Comparison of ENCODE assay signal across 7 cellular contexts in the genomic region with DNA sequence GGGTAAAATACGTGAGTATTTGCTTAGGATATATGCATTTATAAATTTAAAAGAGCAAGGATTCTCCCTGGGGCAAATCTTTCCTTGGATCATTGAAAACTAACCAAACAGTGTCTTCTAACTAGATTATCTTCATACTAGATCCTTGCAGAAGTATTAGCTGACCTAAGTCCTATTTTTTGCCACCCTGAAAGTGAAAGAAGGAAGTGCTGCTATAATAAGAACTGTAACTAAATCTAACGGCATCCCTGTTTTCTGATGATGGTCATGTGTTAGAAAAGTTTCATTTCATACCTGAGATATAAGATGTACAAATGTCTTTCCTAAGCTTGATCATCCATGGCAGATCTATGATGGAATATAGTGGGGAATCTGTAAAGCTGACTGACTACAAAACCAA.
DNase-seq lines count a peak whose midpoint lies in the region; ATAC-seq and TF ChIP-seq lines count a peak whose summit lies in the region.

No MANE protein-coding gene starts in this region.

- no peaks in the 10 kb centered on the region for H3K27me3 ChIP-seq in testis
- H3K27me3 ChIP-seq in vagina = no peaks in the 10 kb centered on the region

- H3K9me3 ChIP-seq in testis (no peaks in the 10 kb centered on the region), vagina (no peaks in the 10 kb centered on the region)

- H3K27ac ChIP-seq in testis = peak overlapping the region; percentile 28 to 79
- no peak overlapping the region for H3K27ac ChIP-seq in vagina

- TF ChIP-seq CTCF in testis (IDR thresholded peaks at IDR 0.05) (no peak), vagina (IDR thresholded peaks at IDR 0.05) (no peak)

- WGBS in testis, 2 donors = 24 to 33% methylated on average over 2 of the region's 2 CpGs

- ATAC-seq in GM21619 (IDR thresholded peaks at IDR 0.05; ENCODE audit: unreplicated experiment) (peak; percentile 37), GM18517 (IDR thresholded peaks at IDR 0.05; ENCODE audit: unreplicated experiment) (no peak)

- no peak overlapping the region for H3K4me3 ChIP-seq in testis
- no peak overlapping the region for H3K4me3 ChIP-seq in vagina

- TF ChIP-seq POLR2A in testis (IDR thresholded peaks at IDR 0.05) (no peak), vagina (IDR thresholded peaks at IDR 0.05) (no peak)

- DNase-seq in NOMO-1 (lab: John Stamatoyannopoulos, UW; ENCODE audit: unreplicated experiment in 2 of 2) = peak; percentile 42 to 80
- DNase-seq in germinal center (ENCODE audit: low spot score) = peak; percentile 3
- DNase-seq in testis = no peak
- no peak for DNase-seq in vagina (ENCODE audit: extremely low spot score in 2 of 2)
- no peak for DNase-seq in NCI-H2196 (lab: John Stamatoyannopoulos, UW; ENCODE audit: unreplicated experiment)

- no peaks in the 10 kb centered on the region for H3K36me3 ChIP-seq in testis (ENCODE audit: low read depth, missing control alignments)
- no peaks in the 10 kb centered on the region for H3K36me3 ChIP-seq in vagina

- intact Hi-C loops in testis (cut with DNase I; ENCODE audit: low total_unique reads) (no loop called here), vagina (cut with DNase I) (no loop called here)

- H3K4me1 ChIP-seq in testis = peaks cover 4% of the 10 kb centered on the region
- no peaks in the 10 kb centered on the region for H3K4me1 ChIP-seq in vagina

Comparison
In these comparisons a context has a peak if more than half of its experiments do, and no peak if none do; other contexts are left out.
1. DNase-seq: peak in NOMO-1 (2 of 2) and germinal center (single experiment); none in testis (single experiment), vagina (0 of 2) and NCI-H2196 (single experiment).